In genomic region chr4:15011166-15011565, GRCh38 we compare ENCODE assay signal across 22 cellular contexts. TPM values are rescaled to one million over a fixed set of nuclear protein-coding genes. Genes with fewer than 3 reads are reported as not detected.
DNase-seq lines count a peak whose midpoint lies in the region; TF ChIP-seq lines count a peak whose summit lies in the region.
"Had no signal": no experiment of that assay in that cellular context is flagged by ENCODE, and none has a peak within 500 bp of the region (broad histone marks: within the 10 kb centered on the region; RNA-seq: fewer than 3 reads in every experiment).

No MANE protein-coding gene starts in this region.

- no peak overlapping the region for H2AK5ac ChIP-seq in mesenchymal stem cell (ENCODE audit: low read length, severe bottlenecking)

- no peaks in the 10 kb centered on the region for H3K27me3 Mint-ChIP-seq in chondrocyte (ENCODE audit: low read depth)
- H3K27me3 Mint-ChIP-seq: B cell had no signal

- H3K9ac ChIP-seq in Loucy (ENCODE audit: low read depth, low read length, poor library complexity, severe bottlenecking) (peak overlapping the region; percentile 35), mesenchymal stem cell (ENCODE audit: low read length) (peak overlapping the region; percentile 64)

- no peak overlapping the region for H3K4me3 ChIP-seq in Loucy (ENCODE audit: low read length, poor library complexity, severe bottlenecking)
- peak overlapping the region in 1 of 2 experiments; percentile 31 for H3K4me3 ChIP-seq in mesenchymal stem cell (ENCODE audit: insufficient read depth in 1 of 2, low read depth in 1 of 2, low read length in 2 of 2)

- H3K27me3 ChIP-seq in Loucy (ENCODE audit: insufficient read depth, low read length, poor library complexity, severe bottlenecking) (no peaks in the 10 kb centered on the region), mesenchymal stem cell (ENCODE audit: control insufficient read depth in 1 of 2, insufficient read depth in 1 of 2, low read length in 2 of 2) (no peaks in the 10 kb centered on the region)

- no peak overlapping the region for H3K23ac ChIP-seq in mesenchymal stem cell (ENCODE audit: low read length in 2 of 2)

- DNase-seq in chondrocyte (ENCODE audit: low spot score) (no peak), mesenchymal stem cell (no peak), DMS53 (lab: John Stamatoyannopoulos, UW) (no peak), NCI-H1105 (lab: John Stamatoyannopoulos, UW) (no peak)
- DNase-seq in stimulated activated naive CD4-positive, alpha-beta T cell (lab: John Stamatoyannopoulos, UW): no peak
- DNase-seq: CD8-positive, alpha-beta T cell; DMS 273 treated with DMSO at 0.1 percent for 48 hours; DMS79 treated with DMSO at 0.1 percent for 48 hours; GF-D8; KBM-7; MM.1S; NCI-H1048; NCI-H1417 treated with DMSO at 0.1 percent for 48 hours; NCI-H1694 treated with DMSO at 0.1 percent for 48 hours; NCI-H2081; NCI-H226; NCI-H510A; SIG-M5 had no signal

- WGBS in mesenchymal stem cell: 98% methylated on average over 6 of the region's 9 CpGs

- no peaks in the 10 kb centered on the region for H3K9me3 Mint-ChIP-seq in chondrocyte (ENCODE audit: low read depth)
- H3K9me3 Mint-ChIP-seq: CD8-positive, alpha-beta T cell had no signal

- no peak overlapping the region for H2BK15ac ChIP-seq in mesenchymal stem cell (ENCODE audit: low read depth, poor library complexity, severe bottlenecking)

- H3F3A ChIP-seq in Loucy (ENCODE audit: low read depth): no peaks in the 10 kb centered on the region

- H2BK12ac ChIP-seq in mesenchymal stem cell (ENCODE audit: low read length in 2 of 2): no peak overlapping the region

- H3K4me3 Mint-ChIP-seq in chondrocyte (ENCODE audit: unreplicated experiment): no peak overlapping the region
- H3K4me3 Mint-ChIP-seq: B cell; CD8-positive, alpha-beta T cell had no signal

- H3K14ac ChIP-seq in mesenchymal stem cell (ENCODE audit: low read length in 2 of 2): no peak overlapping the region

- H3K4me1 Mint-ChIP-seq in chondrocyte (ENCODE audit: low read depth): peaks cover 73% of the 10 kb centered on the region

- no peak overlapping the region for H3K18ac ChIP-seq in mesenchymal stem cell (ENCODE audit: low read depth in 1 of 2, low read length in 2 of 2)

- no peak overlapping the region for H4K91ac ChIP-seq in mesenchymal stem cell (ENCODE audit: low read length)

- H3K79me2 ChIP-seq in Loucy (ENCODE audit: insufficient read depth, low read length): peaks cover 57% of the 10 kb centered on the region

- no peak overlapping the region for H4K8ac ChIP-seq in mesenchymal stem cell (ENCODE audit: low read length)

- H3K36me3 ChIP-seq in Loucy (ENCODE audit: insufficient read depth, low read length): 0 out of 2 replicates have a peak, but pooled peaks cover 2% of the 10 kb centered on the region
- peaks cover 6 to 92% of the 10 kb centered on the region in 2 experiments for H3K36me3 ChIP-seq in mesenchymal stem cell (ENCODE audit: control insufficient read depth in 1 of 2, insufficient read depth in 2 of 2, low read depth in 1 of 2, low read length in 2 of 2)

- H2AFZ ChIP-seq in Loucy (ENCODE audit: low read length) (no peak overlapping the region), mesenchymal stem cell (ENCODE audit: low read depth, low read length) (no peak overlapping the region)

- H3K9me3 ChIP-seq in Loucy (ENCODE audit: insufficient read depth, low read depth, low read length): no peaks in the 10 kb centered on the region
- no peaks in the 10 kb centered on the region for H3K9me3 ChIP-seq in mesenchymal stem cell (ENCODE audit: control insufficient read depth, low read length)

- no peaks in the 10 kb centered on the region for H3K79me1 ChIP-seq in mesenchymal stem cell (replicated peaks; ENCODE audit: low read length, poor library complexity, severe bottlenecking)

- no peak overlapping the region for H3K4ac ChIP-seq in mesenchymal stem cell (ENCODE audit: low read depth in 1 of 2, low read length in 2 of 2)

- TF ChIP-seq CTCF in Loucy (conservative IDR thresholded peaks at IDR 0.05; ENCODE audit: low read length) (no peak), chondrocyte (IDR thresholded peaks at IDR 0.05) (no peak)

- peaks cover 24% of the 10 kb centered on the region for H4K20me1 ChIP-seq in Loucy (ENCODE audit: insufficient read depth, low read length, poor library complexity, severe bottlenecking)

- H3K27ac ChIP-seq in mesenchymal stem cell (ENCODE audit: low read length, poor library complexity, severe bottlenecking) (no peak overlapping the region), temporal lobe (ENCODE audit: low read depth, low read length) (peak overlapping the region; percentile 28)
- H3K27ac ChIP-seq: C4-2B had no signal

- H3K4me2 ChIP-seq in Loucy (ENCODE audit: low read depth, low read length, poor library complexity, severe bottlenecking): peak overlapping the region; percentile 53
- H3K4me2 ChIP-seq in mesenchymal stem cell (ENCODE audit: low read length, poor library complexity, severe bottlenecking): no peak overlapping the region

- H3K27ac Mint-ChIP-seq in chondrocyte (ENCODE audit: unreplicated experiment): peak overlapping the region; percentile 27
- H3K27ac Mint-ChIP-seq: B cell; CD8-positive, alpha-beta T cell had no signal

- H3K4me1 ChIP-seq in Loucy (ENCODE audit: insufficient read depth, low read length, poor library complexity, severe bottlenecking) (peaks cover 70% of the 10 kb centered on the region), mesenchymal stem cell (ENCODE audit: control insufficient read depth, insufficient read depth, low read depth, low read length) (no peaks in the 10 kb centered on the region)

- H2BK5ac ChIP-seq in mesenchymal stem cell (ENCODE audit: low read depth, low read length, poor library complexity, severe bottlenecking): no peak overlapping the region

- no peaks in the 10 kb centered on the region for H3K9me2 ChIP-seq in Loucy (replicated peaks; ENCODE audit: low read depth, low read length)

- H2BK120ac ChIP-seq in mesenchymal stem cell (ENCODE audit: low read depth, low read length): no peak overlapping the region

- H3K36me3 Mint-ChIP-seq in chondrocyte (ENCODE audit: low read depth): peaks cover 24% of the 10 kb centered on the region

RNA-seq across cellular contexts. Expression of gene CPEB2, which starts 8.9 kb away (rescaled TPM):
- total RNA-seq in chondrocyte (35.4 to 47.0 TPM (median 38.7 TPM) in 3 replicates), temporal lobe (25.1 TPM)
- polyA plus RNA-seq in mesenchymal stem cell (2013, experiment 1 of 2): 7.9 TPM
- 8.5 TPM for polyA plus RNA-seq in mesenchymal stem cell (2013, experiment 2 of 2)
